ENCODE assay signal across 8 cellular contexts in genomic region chr10:14583252-14583651, GRCh38.
A peak's percentile ranks its signal among the peaks of the same experiment; 100 is the strongest.
DNase-seq lines count a peak whose midpoint lies in the region; ATAC-seq and TF ChIP-seq lines count a peak whose summit lies in the region.

No MANE protein-coding gene starts in this region.

- peaks cover 33% of the 10 kb centered on the region for H4K20me1 ChIP-seq in IMR-90 (ENCODE audit: insufficient read depth, low read length)

- DNase-seq in CD8-positive, alpha-beta T cell = peak; percentile 65 to 92 (median 77)
- DNase-seq in IMR-90 = no peak
- peak; percentile 82 to 86 for DNase-seq in activated T-cell treated with anti-CD3 and anti-CD28 coated beads, Interleukin-2, amount 50 U/mL, for 48 hours
- DNase-seq in spleen = peak; percentile 88
- no peak for DNase-seq in esophagus muscularis mucosa (ENCODE audit: extremely low spot score)
- DNase-seq in GM19240 (ENCODE audit: insufficient read length, low spot score) = no peak

- H3K56ac ChIP-seq in IMR-90 (ENCODE audit: extremely low read depth, insufficient read depth, low read length) = no peak overlapping the region

- no peaks in the 10 kb centered on the region for H3K27me3 Mint-ChIP-seq in CD8-positive, alpha-beta T cell (ENCODE audit: low read depth)

- H3K27me3 ChIP-seq in CD8-positive, alpha-beta T cell (ENCODE audit: insufficient read depth, low read length) = no peaks in the 10 kb centered on the region
- H3K27me3 ChIP-seq in IMR-90 (ENCODE audit: control insufficient read depth, insufficient read depth, low read length) (no peaks in the 10 kb centered on the region), spleen (replicated peaks in 1 of 7) (no peaks in the 10 kb centered on the region), esophagus muscularis mucosa (no peaks in the 10 kb centered on the region)

- H2AK9ac ChIP-seq in IMR-90 (replicated peaks; ENCODE audit: low read depth, low read length, poor library complexity) = no peak overlapping the region

- H3K4me3 Mint-ChIP-seq in CD8-positive, alpha-beta T cell = peak overlapping the region; percentile 81

- H4K8ac ChIP-seq in IMR-90 (ENCODE audit: low read depth in 2 of 2, low read length in 2 of 2) = peak overlapping the region in 1 of 2 experiments; percentile 12; a peak in 1 of 4 replicates

- POLR2A ChIA-PET in CD8-positive, alpha-beta T cell (lab: Charles Lee) = interaction anchor here (0.9 to 3.8 kb wide), 13 partner anchors 8 to 255 kb away, joined by 3 to 40 read pairs (median 4); partner anchors contain the start of genes CDNF, HSPA14 and MSANTD7
- POLR2A ChIA-PET in IMR-90 (lab: Charles Lee; ENCODE audit: unreplicated experiment) = no interaction called here

- H3K9me3 Mint-ChIP-seq in CD8-positive, alpha-beta T cell = no peaks in the 10 kb centered on the region

- intact Hi-C loops in CD8-positive, alpha-beta T cell (cut with DNase I, micrococcal nuclease) = loop anchor here in 1 of 2 experiments (1.0 to 10.0 kb wide), 6 partner anchors 11 to 798 kb away; partner anchors contain the start of genes DCLRE1C, MEIG1 and NMT2
- intact Hi-C loops in IMR-90 (cut with micrococcal nuclease) = no loop called here
- intact Hi-C loops in spleen (cut with DNase I; ENCODE audit: low total_unique reads) = no loop called here
- intact Hi-C loops in esophagus muscularis mucosa (cut with DNase I) = no loop called here

- CTCF ChIA-PET in CD8-positive, alpha-beta T cell (lab: Charles Lee) = interaction anchor here (0.8 to 1.5 kb wide), 7 partner anchors 11 to 389 kb away, joined by 3 to 5 read pairs (median 4); no protein-coding TSS in a partner anchor
- CTCF ChIA-PET in IMR-90 (lab: Yijun Ruan, JAX) = no interaction called here

- no peak overlapping the region for H3K18ac ChIP-seq in IMR-90 (ENCODE audit: low read depth, low read length)

- H2AK5ac ChIP-seq in IMR-90 (ENCODE audit: low read depth, low read length) = peak overlapping the region; percentile 35; the same call in 1 of the 2 replicates

- WGBS in IMR-90 (ENCODE audit: extremely low coverage in 2 of 2, insufficient read length in 1 of 2), 2 experiments = 100% methylated on average over 3 of the region's 11 CpGs; no CpG with 5 or more reads in 1 of the 2 experiments
- 62 to 76% (median 73%) methylated on average over 11 of the region's 11 CpGs for WGBS in spleen, 5 donors
- WGBS in esophagus muscularis mucosa = 94% methylated on average over 11 of the region's 11 CpGs

- no peak overlapping the region for H3K4me3 ChIP-seq in CD8-positive, alpha-beta T cell (ENCODE audit: low read depth, low read length)
- H3K4me3 ChIP-seq in IMR-90 (ENCODE audit: insufficient read depth, low read depth, low read length) = no peak overlapping the region
- H3K4me3 ChIP-seq in spleen = no peak overlapping the region
- no peak overlapping the region for H3K4me3 ChIP-seq in esophagus muscularis mucosa

- TF ChIP-seq EP300 in esophagus muscularis mucosa (IDR thresholded peaks at IDR 0.05) = no peak

- no peak overlapping the region for H3K14ac ChIP-seq in IMR-90 (replicated peaks; ENCODE audit: low read depth, low read length)

- H3K36me3 Mint-ChIP-seq in CD8-positive, alpha-beta T cell = peaks cover 10% of the 10 kb centered on the region

- no peak overlapping the region for H4K91ac ChIP-seq in IMR-90 (ENCODE audit: insufficient read depth, low read depth, low read length)

- TF ChIP-seq POLR2A in IMR-90 (IDR thresholded peaks at IDR 0.05; ENCODE audit: low read depth, low read length) (no peak), spleen (IDR thresholded peaks at IDR 0.05) (no peak), esophagus muscularis mucosa (IDR thresholded peaks at IDR 0.05; ENCODE audit: low read depth) (no peak)

- 0 out of 2 replicates have a peak overlapping the region, but pooled peaks have one; percentile 4 for H3K4ac ChIP-seq in IMR-90 (ENCODE audit: low read depth, low read length)

- in situ Hi-C loops in IMR-90 (cut with MboI; ENCODE audit: low sequenced_read_pairs) = no loop called here

- H3K4me2 ChIP-seq in IMR-90 (ENCODE audit: low read depth, low read length) = no peak overlapping the region

- no peak overlapping the region for H3K9ac ChIP-seq in IMR-90 (ENCODE audit: low read depth, low read length)

- no peaks in the 10 kb centered on the region for H3K9me3 ChIP-seq in CD8-positive, alpha-beta T cell (ENCODE audit: low read length)
- H3K9me3 ChIP-seq in IMR-90 (ENCODE audit: control insufficient read depth, insufficient read depth, low read length) = no peaks in the 10 kb centered on the region
- no peaks in the 10 kb centered on the region for H3K9me3 ChIP-seq in spleen
- H3K9me3 ChIP-seq in esophagus muscularis mucosa = no peaks in the 10 kb centered on the region

- peak overlapping the region; percentile 97 for H3K27ac Mint-ChIP-seq in CD8-positive, alpha-beta T cell

- H3K79me1 ChIP-seq in IMR-90 (ENCODE audit: low read depth in 1 of 2, low read length in 2 of 2) = peaks cover 28 to 79% of the 10 kb centered on the region in 2 experiments

- dilution Hi-C loops in IMR-90 (cut with HindIII; ENCODE audit: low sequenced_read_pairs, unreplicated experiment) = no loop called here

- TF ChIP-seq RAD21 in IMR-90 (IDR thresholded peaks at IDR 0.05; ENCODE audit: low read length) = no peak

- peak overlapping the region; percentile 1 for H2BK5ac ChIP-seq in IMR-90 (ENCODE audit: low read depth, low read length, poor library complexity, severe bottlenecking)

- H2BK120ac ChIP-seq in IMR-90 (ENCODE audit: low read depth, low read length) = no peak overlapping the region

- H2AFZ ChIP-seq in IMR-90 (replicated peaks; ENCODE audit: low read length, poor library complexity) = no peak overlapping the region

- BruUV-seq in IMR-90 (replicated peaks; lab: Mats Ljungman, UMichigan) = no TSS peak

- no peaks in the 10 kb centered on the region for H3K36me3 ChIP-seq in CD8-positive, alpha-beta T cell (ENCODE audit: insufficient read depth, low read length)
- peaks cover 20% of the 10 kb centered on the region for H3K36me3 ChIP-seq in IMR-90 (ENCODE audit: control insufficient read depth, insufficient read depth, low read length)
- H3K36me3 ChIP-seq in spleen = peaks cover 0 to 7% (median 0%) of the 10 kb centered on the region in 6 donors
- H3K36me3 ChIP-seq in esophagus muscularis mucosa = no peaks in the 10 kb centered on the region

- H3K23ac ChIP-seq in IMR-90 (ENCODE audit: low read depth, low read length) = no peak overlapping the region

- peak; percentile 74 for ATAC-seq in CD8-positive, alpha-beta T cell
- ATAC-seq in IMR-90 (ENCODE audit: low read depth) (no peak), GM21381 (IDR thresholded peaks at IDR 0.05; ENCODE audit: unreplicated experiment) (no peak), HG02763 (IDR thresholded peaks at IDR 0.05; ENCODE audit: unreplicated experiment) (no peak)

- peak overlapping the region; percentile 57 for H3K27ac ChIP-seq in CD8-positive, alpha-beta T cell (ENCODE audit: low read depth, low read length)
- H3K27ac ChIP-seq in IMR-90 (ENCODE audit: insufficient read depth, low read length) = no peak overlapping the region
- H3K27ac ChIP-seq in spleen = peak overlapping the region; percentile 15 to 93 (median 52)
- no peak overlapping the region for H3K27ac ChIP-seq in esophagus muscularis mucosa (replicated peaks in 1 of 4)

- TF ChIP-seq CTCF in CD8-positive, alpha-beta T cell (IDR thresholded peaks at IDR 0.05) = no peak
- no peak for TF ChIP-seq CTCF in IMR-90 (conservative IDR thresholded peaks at IDR 0.05; ENCODE audit: low read depth, low read length)
- TF ChIP-seq CTCF in spleen (IDR thresholded peaks at IDR 0.05 in 8 of 11, conservative IDR thresholded peaks at IDR 0.05 in 3 of 11) = no peak
- no peak for TF ChIP-seq CTCF in esophagus muscularis mucosa (IDR thresholded peaks at IDR 0.05)

- peaks cover 92% of the 10 kb centered on the region for H3K4me1 Mint-ChIP-seq in CD8-positive, alpha-beta T cell (ENCODE audit: low read depth)

- peaks cover 94% of the 10 kb centered on the region for H3K4me1 ChIP-seq in CD8-positive, alpha-beta T cell (ENCODE audit: insufficient read depth, low read length)
- peaks cover 31% of the 10 kb centered on the region for H3K4me1 ChIP-seq in IMR-90 (ENCODE audit: control insufficient read depth, insufficient read depth, low read length)
- H3K4me1 ChIP-seq in spleen = peaks cover 15 to 100% (median 86%) of the 10 kb centered on the region in 6 donors
- peaks cover 0 to 11% (median 7%) of the 10 kb centered on the region in 4 donors for H3K4me1 ChIP-seq in esophagus muscularis mucosa

- H3K9me1 ChIP-seq in IMR-90 (ENCODE audit: insufficient read depth, low read length) = peaks cover 31% of the 10 kb centered on the region

- no peak overlapping the region for H4K5ac ChIP-seq in IMR-90 (ENCODE audit: low read depth, low read length)

- H2BK20ac ChIP-seq in IMR-90 (ENCODE audit: low read depth, low read length) = no peak overlapping the region; the same call in 1 of the 2 replicates

- H2BK15ac ChIP-seq in IMR-90 (ENCODE audit: low read depth, low read length) = no peak overlapping the region

TF ChIP-seq in IMR-90, 13 proteins besides CTCF, POLR2A, EP300 and RAD21 (continues in another document):
- no peak for TF ChIP-seq SMC3 (IDR thresholded peaks at IDR 0.05; ENCODE audit: low read depth, low read length)
- no peak for TF ChIP-seq MAZ (IDR thresholded peaks at IDR 0.05; ENCODE audit: borderline replicate concordance, low read depth, low read length)
- TF ChIP-seq MXI1 (IDR thresholded peaks at IDR 0.05; ENCODE audit: borderline replicate concordance, low read depth, low read length) = no peak
- TF ChIP-seq BHLHE40 (IDR thresholded peaks at IDR 0.05; ENCODE audit: low read depth, low read length) = no peak
- TF ChIP-seq USF2 (IDR thresholded peaks at IDR 0.05; ENCODE audit: low read depth, low read length) = no peak
- no peak for TF ChIP-seq CHD1 (IDR thresholded peaks at IDR 0.05; ENCODE audit: low read depth, low read length)
- no peak for TF ChIP-seq RFX5 (IDR thresholded peaks at IDR 0.05; ENCODE audit: low read depth, low read length)
- no peak for TF ChIP-seq FOS (IDR thresholded peaks at IDR 0.05; ENCODE audit: low read depth, low read length)

Comparison
In these comparisons a context has a peak if more than half of its experiments do, and no peak if none do; other contexts are left out.
1. DNase-seq: peak in CD8-positive, alpha-beta T cell (7 of 7), activated T-cell treated with anti-CD3 and anti-CD28 coated beads, Interleukin-2, amount 50 U/mL, for 48 hours (2 of 2) and spleen (single experiment); none in IMR-90 (single experiment), esophagus muscularis mucosa (single experiment) and GM19240 (single experiment).
2. H3K27ac ChIP-seq: peak in CD8-positive, alpha-beta T cell (single experiment) and spleen (8 of 8); none in IMR-90 (single experiment) and esophagus muscularis mucosa (0 of 4).